In genomic region chr15:40307421-40308165, GRCh38 we compare ENCODE assay signal across 1 cellular context.
A peak's percentile ranks its signal among the peaks of the same experiment; 100 is the strongest.
TF ChIP-seq lines count a peak whose summit lies in the region.

A gene with protein sequence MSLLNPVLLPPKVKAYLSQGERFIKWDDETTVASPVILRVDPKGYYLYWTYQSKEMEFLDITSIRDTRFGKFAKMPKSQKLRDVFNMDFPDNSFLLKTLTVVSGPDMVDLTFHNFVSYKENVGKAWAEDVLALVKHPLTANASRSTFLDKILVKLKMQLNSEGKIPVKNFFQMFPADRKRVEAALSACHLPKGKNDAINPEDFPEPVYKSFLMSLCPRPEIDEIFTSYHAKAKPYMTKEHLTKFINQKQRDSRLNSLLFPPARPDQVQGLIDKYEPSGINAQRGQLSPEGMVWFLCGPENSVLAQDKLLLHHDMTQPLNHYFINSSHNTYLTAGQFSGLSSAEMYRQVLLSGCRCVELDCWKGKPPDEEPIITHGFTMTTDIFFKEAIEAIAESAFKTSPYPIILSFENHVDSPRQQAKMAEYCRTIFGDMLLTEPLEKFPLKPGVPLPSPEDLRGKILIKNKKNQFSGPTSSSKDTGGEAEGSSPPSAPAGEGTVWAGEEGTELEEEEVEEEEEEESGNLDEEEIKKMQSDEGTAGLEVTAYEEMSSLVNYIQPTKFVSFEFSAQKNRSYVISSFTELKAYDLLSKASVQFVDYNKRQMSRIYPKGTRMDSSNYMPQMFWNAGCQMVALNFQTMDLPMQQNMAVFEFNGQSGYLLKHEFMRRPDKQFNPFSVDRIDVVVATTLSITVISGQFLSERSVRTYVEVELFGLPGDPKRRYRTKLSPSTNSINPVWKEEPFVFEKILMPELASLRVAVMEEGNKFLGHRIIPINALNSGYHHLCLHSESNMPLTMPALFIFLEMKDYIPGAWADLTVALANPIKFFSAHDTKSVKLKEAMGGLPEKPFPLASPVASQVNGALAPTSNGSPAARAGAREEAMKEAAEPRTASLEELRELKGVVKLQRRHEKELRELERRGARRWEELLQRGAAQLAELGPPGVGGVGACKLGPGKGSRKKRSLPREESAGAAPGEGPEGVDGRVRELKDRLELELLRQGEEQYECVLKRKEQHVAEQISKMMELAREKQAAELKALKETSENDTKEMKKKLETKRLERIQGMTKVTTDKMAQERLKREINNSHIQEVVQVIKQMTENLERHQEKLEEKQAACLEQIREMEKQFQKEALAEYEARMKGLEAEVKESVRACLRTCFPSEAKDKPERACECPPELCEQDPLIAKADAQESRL (minus strand): TSS chr15:40307935. CDS start chr15:40307672, 263 bp downstream.

TF ChIP-seq in GM12878, 131 proteins besides CTCF, POLR2A, EP300 and RAD21:
- TF ChIP-seq TAF1 (IDR thresholded peaks at IDR 0.05; ENCODE audit: borderline replicate concordance, low read depth, low read length) (0 out of 2 replicates have a peak, but pooled peaks have one; percentile 54), POLR2AphosphoS5 (IDR thresholded peaks at IDR 0.05; ENCODE audit: low read length) (peak; percentile 73; the same call in 1 of the 2 replicates), NR2F1 (conservative IDR thresholded peaks at IDR 0.05) (no peak)
